In the genomic region with DNA sequence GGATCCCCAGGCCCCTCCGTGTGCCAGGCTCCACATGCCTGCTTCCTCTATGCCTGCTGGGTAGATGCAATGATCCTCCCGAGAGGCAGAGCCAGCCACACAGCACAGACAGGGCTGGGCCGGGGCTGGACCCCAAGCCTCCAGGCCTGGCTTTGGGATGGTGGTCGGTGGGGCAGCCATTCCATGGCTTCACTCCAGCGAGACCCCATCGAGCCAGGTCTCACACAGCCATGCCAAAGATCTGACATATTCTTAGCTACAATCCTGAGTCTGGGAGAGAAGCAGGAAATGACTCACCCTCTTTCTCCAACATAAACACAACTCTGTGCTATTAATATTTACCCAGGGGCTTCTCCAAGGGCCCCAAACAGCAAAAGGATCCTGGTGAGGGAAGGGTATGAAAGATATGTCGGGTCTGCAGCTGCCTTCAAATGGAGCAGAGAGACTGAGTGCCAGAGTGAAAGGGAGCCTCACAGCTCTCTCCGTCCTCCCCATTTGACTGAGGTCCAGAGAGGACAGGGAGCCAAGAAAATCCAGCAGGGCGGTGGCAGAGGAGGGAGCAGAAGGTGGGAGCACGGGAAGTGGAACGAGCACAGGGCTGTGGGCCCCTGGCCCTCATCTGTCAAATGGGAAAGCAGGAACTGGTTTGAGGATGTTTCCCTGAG, we compare ENCODE assay signal across 9 cellular contexts.
DNase-seq lines count a peak whose midpoint lies in the region; ATAC-seq and TF ChIP-seq lines count a peak whose summit lies in the region.
"Had no signal": no experiment of that assay in that cellular context is flagged by ENCODE, and none has a peak within 500 bp of the region (broad histone marks: within the 10 kb centered on the region; RNA-seq: fewer than 3 reads in every experiment).

No MANE protein-coding gene starts in this region.

- POLR2A ChIA-PET in RWPE1 (lab: Yijun Ruan, JAX; ENCODE audit: low non-redundant PET) = no interaction called here

- H3K27ac ChIP-seq in RWPE1 (peak overlapping the region; percentile 74), osteoblast (ENCODE audit: low read depth, low read length) (peak overlapping the region; percentile 19)

- peaks cover 2% of the 10 kb centered on the region for H3K27me3 ChIP-seq in osteoblast (ENCODE audit: insufficient read depth, low read length)

- H3K4me3 ChIP-seq in osteoblast (ENCODE audit: insufficient read depth, low read length) = peak overlapping the region; percentile 48

- H3K4me2 ChIP-seq in osteoblast (ENCODE audit: insufficient read depth, low read length) = peak overlapping the region; percentile 78

- H3K36me3 ChIP-seq in osteoblast (ENCODE audit: insufficient read depth, low read length) = no peaks in the 10 kb centered on the region

- no peaks in the 10 kb centered on the region for H3K9me3 ChIP-seq in osteoblast (ENCODE audit: low read depth, low read length)

- peak overlapping the region; percentile 87 for H2AFZ ChIP-seq in osteoblast (ENCODE audit: low read length)

- TF ChIP-seq CTCF in RWPE1 (conservative IDR thresholded peaks at IDR 0.05; ENCODE audit: low read depth) = no peak
- TF ChIP-seq CTCF in osteoblast (IDR thresholded peaks at IDR 0.05; ENCODE audit: extremely low read depth, low read depth, low read length) = no peak
- TF ChIP-seq CTCF in GM13977 (IDR thresholded peaks at IDR 0.05; ENCODE audit: extremely low read depth, insufficient read depth, missing control alignments) = no peak

- no peaks in the 10 kb centered on the region for H4K20me1 ChIP-seq in osteoblast (ENCODE audit: insufficient read depth, low read length)

- CTCF ChIA-PET in RWPE1 (lab: Yijun Ruan, JAX) = no interaction called here

- DNase-seq in COLO829 (ENCODE audit: low spot score) (peak; percentile 60), RWPE1 (ENCODE audit: low spot score) (peak; percentile 63), fibroblast of peridontal ligament (ENCODE audit: extremely low read depth) (peak; percentile 46), osteoblast (ENCODE audit: insufficient read length, low spot score, missing footprints) (peak; percentile 97), CD1c-positive myeloid dendritic cell (ENCODE audit: extremely low spot score) (no peak), GM13977 (ENCODE audit: low spot score) (no peak)

- peaks cover 18% of the 10 kb centered on the region for H3K4me1 ChIP-seq in osteoblast (ENCODE audit: insufficient read depth, low read length)

- ATAC-seq in HG03095 (IDR thresholded peaks at IDR 0.05; ENCODE audit: unreplicated experiment) (no peak), HG03196 (IDR thresholded peaks at IDR 0.05; ENCODE audit: unreplicated experiment) (no peak)
- ATAC-seq: activated T-helper 17 cell treated with anti-CD3 and anti-CD28 coated beads, Interleukin-2, amount 50 U/mL, for 72 hours had no signal

- H3K79me2 ChIP-seq in osteoblast (ENCODE audit: insufficient read depth, low read length) = no peaks in the 10 kb centered on the region

- in situ Hi-C loops in GM13977 (cut with MboI; ENCODE audit: low pct_unique_long_range_greater_than_20kb, low sequenced_read_pairs, unreplicated experiment) = no loop called here

Comparison
In these comparisons a context has a peak if more than half of its experiments do, and no peak if none do; other contexts are left out.
1. DNase-seq: peak in COLO829 (single experiment), RWPE1 (single experiment), fibroblast of peridontal ligament (single experiment) and osteoblast (single experiment); none in CD1c-positive myeloid dendritic cell (single experiment) and GM13977 (single experiment).